Comparison of ENCODE assay signal across 19 cellular contexts in the genomic region with DNA sequence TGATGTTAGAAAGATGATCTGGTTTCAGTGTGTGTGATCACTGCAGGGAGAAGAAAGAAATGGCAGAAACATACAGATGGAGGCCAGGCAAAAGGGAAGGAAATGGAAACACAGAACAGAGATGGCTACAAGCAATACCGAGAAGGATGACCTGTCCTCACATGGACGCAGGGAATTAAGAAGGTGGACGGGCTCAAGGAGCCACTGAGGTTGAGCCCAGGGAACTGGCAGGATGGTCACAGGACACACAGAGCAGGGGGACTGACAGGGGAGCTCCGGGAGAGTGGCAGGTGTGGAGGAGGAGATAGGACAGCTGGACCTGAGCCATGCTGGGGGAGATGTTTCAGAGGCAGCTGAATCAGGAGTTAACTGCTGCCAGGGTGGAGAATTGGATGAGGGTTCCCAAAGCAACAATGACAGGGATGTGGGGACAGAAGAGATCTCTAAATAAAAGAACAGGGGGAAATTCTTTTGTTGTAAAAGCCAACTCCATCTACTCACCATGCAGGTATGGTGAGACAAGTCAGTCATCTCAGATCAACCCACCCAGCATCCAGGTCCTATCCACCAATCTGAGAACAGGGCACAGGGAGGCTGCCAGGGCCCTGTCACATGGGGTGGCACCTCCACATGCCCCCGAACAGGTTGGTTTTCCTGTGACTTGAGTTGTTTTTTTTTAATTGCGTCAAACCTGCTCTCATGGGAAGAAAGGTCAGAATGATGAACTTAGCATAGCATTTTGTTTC. TPM values are rescaled to one million over a fixed set of nuclear protein-coding genes. Genes with fewer than 3 reads are reported as not detected.
DNase-seq lines count a peak whose midpoint lies in the region; ATAC-seq, FAIRE-seq and TF ChIP-seq lines count a peak whose summit lies in the region.
"Had no signal": no experiment of that assay in that cellular context is flagged by ENCODE, and none has a peak within 500 bp of the region (broad histone marks: within the 10 kb centered on the region; RNA-seq: fewer than 3 reads in every experiment).

No MANE protein-coding gene starts in this region.

- no peaks in the 10 kb centered on the region for H3K27me3 Mint-ChIP-seq in CD4-positive, CD25-positive, alpha-beta regulatory T cell
- no peaks in the 10 kb centered on the region for H3K27me3 Mint-ChIP-seq in activated T-helper 17 cell treated with anti-CD3 and anti-CD28 coated beads, Interleukin-2, amount 50 U/mL, for 72 hours

- peaks cover 9 to 72% (median 42%) of the 10 kb centered on the region in 4 donors for H3K4me1 Mint-ChIP-seq in CD4-positive, CD25-positive, alpha-beta regulatory T cell
- peaks cover 13% of the 10 kb centered on the region for H3K4me1 Mint-ChIP-seq in activated T-helper 17 cell treated with anti-CD3 and anti-CD28 coated beads, Interleukin-2, amount 50 U/mL, for 72 hours

- peaks cover 30% of the 10 kb centered on the region for H3K4me1 ChIP-seq in CD4-positive, CD25-positive, alpha-beta regulatory T cell (ENCODE audit: control insufficient read depth, insufficient read depth, low read length, poor library complexity, severe bottlenecking)

- no peak for DNase-seq in CD4-positive, CD25-positive, alpha-beta regulatory T cell
- DNase-seq in GM12891 (ENCODE audit: insufficient read length, low spot score) (no peak), left kidney (ENCODE audit: low read depth, low spot score) (peak; percentile 5), NAMALWA (ENCODE audit: low spot score) (no peak)
- DNase-seq in stimulated activated CD4-positive, alpha-beta T cell treated with anti-CD3 and anti-CD28 coated beads, Interleukin-1b, Interleukin-23, amount 100 ng/mL, for 48 hours: no peak
- DNase-seq: activated CD4-positive, alpha-beta T cell treated with anti-CD3 and anti-CD28 coated beads for 48 hours; AML-193; DMS153; erythroblast; GOT3; NCI-H2107; NCI-H69; SIG-M5; stimulated activated CD4-positive, alpha-beta T cell treated with anti-CD3 and anti-CD28 coated beads, Interleukin-4, amount 100 ng/mL, for 4 hours had no signal

- H3K27me3 ChIP-seq in CD4-positive, CD25-positive, alpha-beta regulatory T cell (ENCODE audit: control insufficient read depth, insufficient read depth, low read length): no peaks in the 10 kb centered on the region
- H3K27me3 ChIP-seq: gastroesophageal sphincter, tibial nerve had no signal

- no peak for ATAC-seq in CD4-positive, CD25-positive, alpha-beta regulatory T cell (ENCODE audit: low read depth in 2 of 2)
- peak; percentile 25 for ATAC-seq in activated T-helper 17 cell treated with anti-CD3 and anti-CD28 coated beads, Interleukin-2, amount 50 U/mL, for 72 hours (replicated peaks)
- no peak for ATAC-seq in GM19467 (IDR thresholded peaks at IDR 0.05; ENCODE audit: unreplicated experiment)
- no peak for ATAC-seq in GM21515 (IDR thresholded peaks at IDR 0.05; ENCODE audit: unreplicated experiment)
- ATAC-seq: gastroesophageal sphincter had no signal

- peak overlapping the region in 3 of 4 donors; percentile 20 to 51 (median 50) for H3K4me3 Mint-ChIP-seq in CD4-positive, CD25-positive, alpha-beta regulatory T cell
- no peak overlapping the region for H3K4me3 Mint-ChIP-seq in activated T-helper 17 cell treated with anti-CD3 and anti-CD28 coated beads, Interleukin-2, amount 50 U/mL, for 72 hours

- H3K36me3 ChIP-seq in CD4-positive, CD25-positive, alpha-beta regulatory T cell (ENCODE audit: control insufficient read depth, insufficient read depth, low read length): peaks cover 14% of the 10 kb centered on the region

- peak overlapping the region; percentile 87 to 99 (median 88) for H3K27ac Mint-ChIP-seq in CD4-positive, CD25-positive, alpha-beta regulatory T cell
- peak overlapping the region; percentile 5 for H3K27ac Mint-ChIP-seq in activated T-helper 17 cell treated with anti-CD3 and anti-CD28 coated beads, Interleukin-2, amount 50 U/mL, for 72 hours

- TF ChIP-seq POLR2A in GM12891 (IDR thresholded peaks at IDR 0.05; ENCODE audit: low read depth, low read length): no peak

- peaks cover 32% of the 10 kb centered on the region for H3K36me3 Mint-ChIP-seq in CD4-positive, CD25-positive, alpha-beta regulatory T cell
- H3K36me3 Mint-ChIP-seq in activated T-helper 17 cell treated with anti-CD3 and anti-CD28 coated beads, Interleukin-2, amount 50 U/mL, for 72 hours (ENCODE audit: low read depth): peaks cover 6% of the 10 kb centered on the region

- peak overlapping the region; percentile 29 for H3K27ac ChIP-seq in CD4-positive, CD25-positive, alpha-beta regulatory T cell (ENCODE audit: insufficient read depth, low read length, poor library complexity, severe bottlenecking)
- H3K27ac ChIP-seq: gastroesophageal sphincter, tibial nerve had no signal

- H3K9me3 ChIP-seq in CD4-positive, CD25-positive, alpha-beta regulatory T cell (ENCODE audit: control insufficient read depth in 2 of 2, low read length in 2 of 2): no peaks in the 10 kb centered on the region
- H3K9me3 ChIP-seq: gastroesophageal sphincter, tibial nerve had no signal

- H3K4me3 ChIP-seq in CD4-positive, CD25-positive, alpha-beta regulatory T cell (ENCODE audit: low read depth, low read length): no peak overlapping the region
- H3K4me3 ChIP-seq: gastroesophageal sphincter, tibial nerve had no signal

- no peaks in the 10 kb centered on the region for H3K9me3 Mint-ChIP-seq in CD4-positive, CD25-positive, alpha-beta regulatory T cell
- no peaks in the 10 kb centered on the region for H3K9me3 Mint-ChIP-seq in activated T-helper 17 cell treated with anti-CD3 and anti-CD28 coated beads, Interleukin-2, amount 50 U/mL, for 72 hours

- FAIRE-seq in GM12891 (lab: Jason Lieb, UNC): peak; percentile 58

TF ChIP-seq in GM12891, 5 proteins besides CTCF, POLR2A, EP300 and RAD21:
- TF ChIP-seq SPI1 (IDR thresholded peaks at IDR 0.05; ENCODE audit: low read depth, low read length) (no peak), POU2F2 (IDR thresholded peaks at IDR 0.05; ENCODE audit: low read depth, low read length) (no peak), POLR2AphosphoS5 (IDR thresholded peaks at IDR 0.05; ENCODE audit: low read depth, low read length) (no peak), TAF1 (IDR thresholded peaks at IDR 0.05; ENCODE audit: low read depth, low read length) (no peak), PAX5 (IDR thresholded peaks at IDR 0.05; ENCODE audit: insufficient read depth, low read length, severe bottlenecking) (no peak)

RNA-seq across cellular contexts. Expression of a gene that starts 26.3 kb away (rescaled TPM):
- 55.6 TPM for total RNA-seq in CD4-positive, CD25-positive, alpha-beta regulatory T cell
- 10 to 100 TPM; 40.1 to 48.1 (median 42.4) TPM for polyA plus RNA-seq in CD4-positive, CD25-positive, alpha-beta regulatory T cell
- 12.0 TPM for polyA plus RNA-seq in GM12891 (2012; ENCODE audit: low read depth, missing spikeins)
- total RNA-seq in activated T-helper 17 cell treated with anti-CD3 and anti-CD28 coated beads, Interleukin-2, amount 50 U/mL, for 72 hours: 10 to 100 TPM; 19.3 to 22.4 TPM

RNA-seq across cellular contexts. Expression of a gene that starts 31.7 kb away (rescaled TPM):
- 6.9 TPM for total RNA-seq in CD4-positive, CD25-positive, alpha-beta regulatory T cell
- 1 to 10 TPM in 2 of 4 donors, under 1 TPM in 2; 0.70 to 1.8 (median 1.1) TPM for polyA plus RNA-seq in CD4-positive, CD25-positive, alpha-beta regulatory T cell
- 0.08 TPM for polyA plus RNA-seq in GM12891 (2012; ENCODE audit: low read depth, missing spikeins)
- total RNA-seq in activated T-helper 17 cell treated with anti-CD3 and anti-CD28 coated beads, Interleukin-2, amount 50 U/mL, for 72 hours: 1 to 10 TPM in 1 of 2 donors, under 1 TPM in 1; 0.43 to 1.5 TPM

RNA-seq across cellular contexts. Expression of a gene that starts 38.1 kb away (rescaled TPM):
- total RNA-seq in CD4-positive, CD25-positive, alpha-beta regulatory T cell: 397 TPM
- polyA plus RNA-seq in CD4-positive, CD25-positive, alpha-beta regulatory T cell: 10 to 100 TPM; 35.1 to 43.0 (median 38.5) TPM
- polyA plus RNA-seq in GM12891 (2012; ENCODE audit: low read depth, missing spikeins): 40.8 TPM
- 100 to 1,000 TPM; 115 to 118 TPM for total RNA-seq in activated T-helper 17 cell treated with anti-CD3 and anti-CD28 coated beads, Interleukin-2, amount 50 U/mL, for 72 hours
